In the genomic region with DNA sequence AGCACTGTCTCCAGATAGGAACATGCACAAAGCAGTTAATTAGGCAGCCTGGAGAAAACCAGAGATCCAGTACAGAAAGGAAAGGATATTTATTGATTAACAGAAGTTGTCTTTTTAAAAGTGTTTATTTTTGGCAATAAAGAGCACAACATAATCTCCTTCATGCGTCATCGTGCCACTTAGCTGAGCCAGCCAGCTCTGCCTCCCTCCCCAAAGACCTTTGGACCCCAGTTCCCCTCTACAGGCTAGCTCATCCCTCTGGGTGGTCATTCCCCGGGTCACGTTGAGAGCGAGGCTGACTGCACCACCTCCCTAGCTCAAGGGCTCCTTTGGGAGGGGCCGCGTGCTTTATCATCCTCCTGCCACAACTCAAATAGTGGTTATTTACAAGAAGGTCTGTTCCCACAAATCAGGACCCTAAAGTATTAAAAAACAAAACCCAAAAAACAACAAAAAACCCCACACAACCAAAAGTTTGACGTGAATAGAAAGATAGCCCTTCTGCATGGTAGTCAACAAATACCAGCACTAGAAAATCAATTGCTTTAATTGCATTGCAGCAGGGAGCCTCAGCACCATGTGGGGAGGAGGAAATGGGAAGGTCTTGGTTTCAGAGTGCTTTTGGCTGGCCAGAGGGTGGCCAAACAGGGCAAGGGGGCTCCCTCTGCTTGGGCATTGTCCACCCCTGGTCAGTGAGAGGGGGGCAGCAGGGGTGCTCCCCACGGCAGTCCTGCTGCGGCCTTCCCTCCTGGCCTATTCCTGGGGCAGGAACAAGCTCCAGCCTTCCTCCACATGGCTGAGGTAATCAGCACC, we compare ENCODE assay signal across 13 cellular contexts. TPM values are rescaled to one million over a fixed set of nuclear protein-coding genes. Genes with fewer than 3 reads are reported as not detected.
A peak's percentile ranks its signal among the peaks of the same experiment; 100 is the strongest.
DNase-seq lines count a peak whose midpoint lies in the region; ATAC-seq and TF ChIP-seq lines count a peak whose summit lies in the region.
"Had no signal": no experiment of that assay in that cellular context is flagged by ENCODE, and none has a peak within 500 bp of the region (broad histone marks: within the 10 kb centered on the region; RNA-seq: fewer than 3 reads in every experiment).

No MANE protein-coding gene starts in this region.

- H3K9me3 Mint-ChIP-seq in CD4-positive, alpha-beta T cell: no peaks in the 10 kb centered on the region
- H3K9me3 Mint-ChIP-seq in nephron: no peaks in the 10 kb centered on the region
- H3K9me3 Mint-ChIP-seq: IgD-negative memory B cell; natural killer cell treated with Interleukin-12 subunit alpha and Interleukin-12 subunit beta and Interleukin-15 and Interleukin-18, amount 100 ng/mL, for 72 hours had no signal

- no peak for DNase-seq in CD4-positive, alpha-beta T cell
- DNase-seq in HuH-7 (ENCODE audit: low spot score): peak; percentile 93
- peak in 1 of 10 donors; percentile 8 for DNase-seq in dorsolateral prefrontal cortex
- DNase-seq in omental fat pad (ENCODE audit: low spot score): no peak
- no peak for DNase-seq in KG1 (lab: John Stamatoyannopoulos, UW)
- DNase-seq: effector memory CD4-positive, alpha-beta T cell; NCI-H2171; stimulated activated naive CD4-positive, alpha-beta T cell treated with Interleukin-2 at 50 U/mL for 16 hours had no signal

- peaks cover 11% of the 10 kb centered on the region for H3K4me1 Mint-ChIP-seq in CD4-positive, alpha-beta T cell (ENCODE audit: low read depth)
- H3K4me1 Mint-ChIP-seq in nephron: peaks cover 8% of the 10 kb centered on the region

- 41 to 61% methylated on average over 8 of the region's 10 CpGs for WGBS in gastroesophageal sphincter (ENCODE audit: low coverage in 1 of 2), 2 donors

- no peak overlapping the region for H3K27ac ChIP-seq in CD4-positive, alpha-beta T cell (ENCODE audit: low read depth, low read length)
- H3K27ac ChIP-seq in dorsolateral prefrontal cortex: peak overlapping the region in 31 of 59 donors; percentile 2 to 82 (median 48)
- no peak overlapping the region for H3K27ac ChIP-seq in gastroesophageal sphincter

- no peak overlapping the region for H3K4me3 Mint-ChIP-seq in CD4-positive, alpha-beta T cell
- H3K4me3 Mint-ChIP-seq in nephron: peak overlapping the region in 2 of 3 experiments; percentile 1 to 39
- H3K4me3 Mint-ChIP-seq: IgD-negative memory B cell; natural killer cell treated with Interleukin-12 subunit alpha and Interleukin-12 subunit beta and Interleukin-15 and Interleukin-18, amount 100 ng/mL, for 72 hours had no signal

- H3K4me1 ChIP-seq in gastroesophageal sphincter: peaks cover 0 to 33% (median 7%) of the 10 kb centered on the region in 3 donors

- no peak for ATAC-seq in CD4-positive, alpha-beta T cell (ENCODE audit: poor library complexity)
- ATAC-seq in gastroesophageal sphincter (no peak), omental fat pad (ENCODE audit: low FRiP score) (no peak), HG02938 (IDR thresholded peaks at IDR 0.05; ENCODE audit: unreplicated experiment) (no peak)
- ATAC-seq: natural killer cell treated with Interleukin-12 subunit alpha and Interleukin-12 subunit beta and Interleukin-15 and Interleukin-18, amount 100 ng/mL, for 72 hours had no signal

- no peaks in the 10 kb centered on the region for H3K27me3 Mint-ChIP-seq in CD4-positive, alpha-beta T cell
- H3K27me3 Mint-ChIP-seq in nephron (ENCODE audit: low read depth): no peaks in the 10 kb centered on the region
- H3K27me3 Mint-ChIP-seq: IgD-negative memory B cell; natural killer cell treated with Interleukin-12 subunit alpha and Interleukin-12 subunit beta and Interleukin-15 and Interleukin-18, amount 100 ng/mL, for 72 hours had no signal

- TF ChIP-seq EP300 in gastroesophageal sphincter (IDR thresholded peaks at IDR 0.05): no peak

- peak overlapping the region; percentile 40 for H3K27ac Mint-ChIP-seq in CD4-positive, alpha-beta T cell
- H3K27ac Mint-ChIP-seq in nephron: peak overlapping the region; percentile 86 to 90 (median 88)
- H3K27ac Mint-ChIP-seq: IgD-negative memory B cell had no signal

- no peaks in the 10 kb centered on the region for H3K9me3 ChIP-seq in CD4-positive, alpha-beta T cell (ENCODE audit: control insufficient read depth, low read length)
- no peaks in the 10 kb centered on the region for H3K9me3 ChIP-seq in gastroesophageal sphincter

- H3K4me3 ChIP-seq in dorsolateral prefrontal cortex: no peak overlapping the region
- H3K4me3 ChIP-seq in gastroesophageal sphincter: no peak overlapping the region

- intact Hi-C loops in CD4-positive, alpha-beta T cell (cut with DNase I, micrococcal nuclease): no loop called here
- intact Hi-C loops in dorsolateral prefrontal cortex (cut with DNase I): no loop called here

- H3K27me3 ChIP-seq in CD4-positive, alpha-beta T cell (ENCODE audit: control insufficient read depth, insufficient read depth, low read length): no peaks in the 10 kb centered on the region
- H3K27me3 ChIP-seq in dorsolateral prefrontal cortex: no peaks in the 10 kb centered on the region
- no peaks in the 10 kb centered on the region for H3K27me3 ChIP-seq in gastroesophageal sphincter

- no peak for TF ChIP-seq CTCF in CD4-positive, alpha-beta T cell (IDR thresholded peaks at IDR 0.05)
- no peak for TF ChIP-seq CTCF in dorsolateral prefrontal cortex (IDR thresholded peaks at IDR 0.05 in 54 of 56, conservative IDR thresholded peaks at IDR 0.05 in 2 of 56; ENCODE audit: low read depth in 1 of 56, partially characterized antibody in 56 of 56)
- no peak for TF ChIP-seq CTCF in nephron (IDR thresholded peaks at IDR 0.05; ENCODE audit: unreplicated experiment in 3 of 3)
- no peak for TF ChIP-seq CTCF in gastroesophageal sphincter (IDR thresholded peaks at IDR 0.05)
- TF ChIP-seq CTCF in omental fat pad (IDR thresholded peaks at IDR 0.05): no peak

- CTCF ChIA-PET in CD4-positive, alpha-beta T cell (lab: Charles Lee): interaction anchor here (1.2 kb wide), 1 partner anchor 10 kb away, joined by 5 read pairs; the partner anchor contains the start of gene POLR2C

- H3K36me3 ChIP-seq in gastroesophageal sphincter: peaks cover 0 to 83% of the 10 kb centered on the region in 2 donors

- H3K36me3 Mint-ChIP-seq in CD4-positive, alpha-beta T cell (ENCODE audit: low read depth): peaks cover 60% of the 10 kb centered on the region
- H3K36me3 Mint-ChIP-seq in nephron (ENCODE audit: low read depth): peaks cover 51% of the 10 kb centered on the region
- H3K36me3 Mint-ChIP-seq: IgD-negative memory B cell had no signal

- POLR2A ChIA-PET in CD4-positive, alpha-beta T cell (lab: Charles Lee): interaction anchor here (1.6 to 3.6 kb wide), 2 partner anchors 10 to 14 kb away, joined by 4 to 13 read pairs; partner anchors contain the start of genes DOK4 and POLR2C

- no peak for TF ChIP-seq POLR2A in gastroesophageal sphincter (IDR thresholded peaks at IDR 0.05)

RNA-seq across cellular contexts. Expression of gene POLR2C, which starts 9.6 kb away (rescaled TPM):
- total RNA-seq in CD4-positive, alpha-beta T cell: 100 to 1,000 TPM; 124 to 125 TPM
- total RNA-seq in dorsolateral prefrontal cortex (10 to 100 TPM; 47.5 to 83.3 (median 64.4) TPM), gastroesophageal sphincter (100 to 1,000 TPM in 2 of 4 donors, 10 to 100 TPM in 2; 80.0 to 141 (median 100.0) TPM), omental fat pad (10 to 100 TPM; 82.4 to 89.4 (median 85.4) TPM)

RNA-seq across cellular contexts. Expression of gene DOK4, which starts 14.2 kb away (rescaled TPM):
- total RNA-seq in CD4-positive, alpha-beta T cell: 1 to 10 TPM; 2.4 to 2.9 TPM
- total RNA-seq in dorsolateral prefrontal cortex (10 to 100 TPM in 115 of 120 experiments, 1 to 10 TPM in 5; 7.1 to 30.2 (median 17.6) TPM), gastroesophageal sphincter (10 to 100 TPM; 16.6 to 36.6 (median 26.6) TPM), omental fat pad (10 to 100 TPM in 3 of 4 donors, 1 to 10 TPM in 1; 5.9 to 36.3 (median 12.9) TPM)

RNA-seq across cellular contexts. Expression of gene COQ9, which starts 24.8 kb away (rescaled TPM):
- 1 to 10 TPM; 7.0 to 7.6 TPM for total RNA-seq in CD4-positive, alpha-beta T cell
- total RNA-seq in dorsolateral prefrontal cortex (100 to 1,000 TPM in 1 of 120 experiments, 10 to 100 TPM in 119; 49.2 to 112 (median 71.8) TPM), gastroesophageal sphincter (100 to 1,000 TPM in 1 of 4 donors, 10 to 100 TPM in 3; 45.0 to 122 (median 84.9) TPM), omental fat pad (10 to 100 TPM; 30.6 to 60.5 (median 44.7) TPM)

RNA-seq across cellular contexts. Expression of gene CIAPIN1, which starts 24.9 kb away (rescaled TPM):
- total RNA-seq in CD4-positive, alpha-beta T cell: 10 to 100 TPM; 27.8 to 28.0 TPM
- total RNA-seq in dorsolateral prefrontal cortex: 10 to 100 TPM; 30.2 to 91.1 (median 63.7) TPM
- total RNA-seq in gastroesophageal sphincter: 10 to 100 TPM; 19.1 to 32.4 (median 25.8) TPM
- 10 to 100 TPM; 26.4 to 37.2 (median 32.4) TPM for total RNA-seq in omental fat pad

Comparison
In these comparisons a context has a peak if more than half of its experiments do, and no peak if none do; other contexts are left out.
1. H3K27ac ChIP-seq: peak in dorsolateral prefrontal cortex (31 of 59); none in CD4-positive, alpha-beta T cell (single experiment) and gastroesophageal sphincter (0 of 4).